Comparison of ENCODE assay signal across 1 cellular context in the genomic region with DNA sequence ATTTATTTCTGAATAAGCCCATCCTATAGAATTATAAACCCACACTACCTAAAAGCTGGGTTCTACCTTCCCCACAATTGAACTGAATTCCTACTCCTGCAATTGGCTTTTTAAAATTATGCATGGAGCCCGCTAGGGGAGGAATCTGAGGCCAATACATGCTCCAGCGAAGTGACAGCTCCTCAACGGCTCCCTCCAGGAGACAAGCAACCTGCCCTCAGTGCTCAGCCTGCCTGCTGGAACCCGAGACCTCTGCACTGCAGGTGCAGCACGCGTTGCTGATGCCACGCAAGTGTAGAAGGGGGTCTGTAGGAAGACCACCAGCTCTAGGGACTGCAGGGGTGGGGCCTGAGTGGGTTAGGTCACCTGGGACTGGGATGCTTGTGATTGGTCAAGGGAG.
TF ChIP-seq lines count a peak whose summit lies in the region.

No MANE protein-coding gene starts in this region.

TF ChIP-seq in GM23338, 12 proteins besides CTCF, POLR2A, EP300 and RAD21 (continued from another document):
- TF ChIP-seq ETS1 (IDR thresholded peaks at IDR 0.05) (no peak), NANOG (IDR thresholded peaks at IDR 0.05; ENCODE audit: borderline replicate concordance) (no peak)
